ENCODE assay signal across 1 cellular context in genomic region chr17:7363311-7363710, GRCh38.
TF ChIP-seq lines count a peak whose summit lies in the region.

No MANE protein-coding gene starts in this region.

TF ChIP-seq in A549, 52 proteins besides CTCF, POLR2A, EP300 and RAD21 (continued from another document):
- TF ChIP-seq JUNB (IDR thresholded peaks at IDR 0.05) (no peak), BHLHE40 (IDR thresholded peaks at IDR 0.05; ENCODE audit: low read depth, low read length) (no peak)
